ENCODE assay signal across 20 cellular contexts in the genomic region with DNA sequence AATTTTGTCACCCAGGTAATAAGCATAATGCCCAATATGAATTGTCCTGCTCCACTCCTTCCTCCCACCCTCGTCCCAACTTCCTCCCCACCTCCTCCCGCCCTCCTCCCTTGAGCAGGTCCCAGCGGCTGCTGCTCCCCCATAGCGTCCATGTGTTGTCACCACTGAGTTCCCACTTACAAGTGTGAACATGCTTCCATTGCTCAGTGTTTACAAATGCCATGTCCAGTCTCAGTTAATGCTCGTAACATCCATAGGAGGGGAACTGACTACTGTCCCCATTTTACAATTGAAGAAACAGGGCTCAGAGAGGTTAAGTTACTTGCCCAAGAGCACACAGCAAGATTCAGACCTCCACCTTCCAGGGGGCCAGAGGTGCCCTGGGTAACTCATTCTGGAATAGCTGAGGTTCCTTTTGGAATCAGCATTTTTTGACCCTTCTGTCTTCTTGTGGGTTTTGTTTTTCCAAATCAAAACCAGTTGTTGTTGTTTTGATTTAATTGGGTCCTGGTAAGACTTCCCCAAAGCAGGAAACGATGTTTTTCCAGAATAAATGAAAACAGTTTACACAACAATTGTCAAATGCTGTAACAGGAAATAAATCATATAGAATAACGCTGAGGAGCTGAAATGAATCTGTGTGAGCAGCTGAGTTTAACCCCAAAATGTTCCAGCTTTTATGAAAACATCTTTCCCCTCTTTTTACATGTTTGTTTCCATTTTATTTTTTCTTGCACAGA.
DNase-seq lines count a peak whose midpoint lies in the region; ATAC-seq, FAIRE-seq and TF ChIP-seq lines count a peak whose summit lies in the region.
"Had no signal": no experiment of that assay in that cellular context is flagged by ENCODE, and none has a peak within 500 bp of the region (broad histone marks: within the 10 kb centered on the region; RNA-seq: fewer than 3 reads in every experiment).

No MANE protein-coding gene starts in this region.

- POLR2A ChIA-PET in A549 (lab: Yijun Ruan, JAX) (interaction anchor here (0.6 kb wide), 1 partner anchor 180 kb away, joined by 4 read pairs; no protein-coding TSS in a partner anchor), endothelial cell of umbilical vein (lab: Charles Lee) (no interaction called here), HepG2 (lab: Yijun Ruan, JAX) (no interaction called here)
- POLR2A ChIA-PET in activated CD4-positive, alpha-beta T cell treated with anti-CD3 and anti-CD28 coated beads, Interleukin-2, amount 10 ng/mL, durations not matched to agents 7 days and 5 days (lab: Charles Lee), result no interaction called here

- WGBS in A549 (ENCODE audit: missing lambda C conversion rate), result 55% methylated on average over 7 of the region's 7 CpGs
- 42% methylated on average over 7 of the region's 7 CpGs for WGBS in HepG2 (ENCODE audit: low lambda C conversion rate)

- no peak for DNase-seq in A549 (ENCODE audit: low read depth in 1 of 2, low spot score in 1 of 2)
- DNase-seq in HTR-8/SVneo (ENCODE audit: insufficient read length, low spot score), result no peak
- DNase-seq in endothelial cell of umbilical vein (ENCODE audit: low read depth, low spot score), result no peak
- DNase-seq in HepG2 (ENCODE audit: low spot score), result no peak
- no peak for DNase-seq in SHP77 (lab: John Stamatoyannopoulos, UW)
- no peak for DNase-seq in KBM-7
- DNase-seq in activated CD4-positive, alpha-beta T cell treated with anti-CD3 and anti-CD28 coated beads, Interleukin-2, amount 10 ng/mL, durations not matched to agents 7 days and 5 days, result no peak
- DNase-seq: CD8-positive, alpha-beta T cell; COR-L47; DMS153; DMS79 treated with DMSO at 0.1 percent for 48 hours; EL; GM23248; IMR-90 had no signal

- TF ChIP-seq RAD21 in A549 (conservative IDR thresholded peaks at IDR 0.05 in 1 of 2, IDR thresholded peaks at IDR 0.05 in 1 of 2) (no peak), HepG2 (CRISPR knock-in tag; IDR thresholded peaks at IDR 0.05) (no peak)

- H3K27ac ChIP-seq in A549, result no peak overlapping the region
- H3K27ac ChIP-seq in endothelial cell of umbilical vein (ENCODE audit: insufficient read depth, low read depth, low read length), result no peak overlapping the region
- no peak overlapping the region for H3K27ac ChIP-seq in HepG2 (ENCODE audit: extremely low read length, insufficient read depth, low read length)
- H3K27ac ChIP-seq: GM23248 had no signal

- intact Hi-C loops in endothelial cell of umbilical vein (cut with micrococcal nuclease) (no loop called here), HepG2 (cut with micrococcal nuclease; ENCODE audit: unreplicated experiment) (no loop called here)

- no peaks in the 10 kb centered on the region for H3K27me3 Mint-ChIP-seq in activated CD4-positive, alpha-beta T cell treated with anti-CD3 and anti-CD28 coated beads, Interleukin-2, amount 10 ng/mL, durations not matched to agents 7 days and 5 days

- H3K4me1 Mint-ChIP-seq in activated CD4-positive, alpha-beta T cell treated with anti-CD3 and anti-CD28 coated beads, Interleukin-2, amount 10 ng/mL, durations not matched to agents 7 days and 5 days, result no peaks in the 10 kb centered on the region

- dilution Hi-C loops in endothelial cell of umbilical vein (cut with MboI; ENCODE audit: extremely low pct_ligation_motif_present, low sequenced_read_pairs), result no loop called here

- TF ChIP-seq CTCF in A549 (IDR thresholded peaks at IDR 0.05), result no peak
- no peak for TF ChIP-seq CTCF in endothelial cell of umbilical vein (IDR thresholded peaks at IDR 0.05; ENCODE audit: extremely low read depth in 1 of 2, insufficient read depth in 1 of 2, low read depth in 1 of 2, low read length in 2 of 2)
- no peak for TF ChIP-seq CTCF in HepG2 (CRISPR knock-in tag; IDR thresholded peaks at IDR 0.05)

- CTCF ChIA-PET in A549 (lab: Yijun Ruan, JAX), result interaction anchor here (0.9 to 4.8 kb wide), 4 partner anchors 12 to 61 kb away, joined by 4 to 42 read pairs (median 14); no protein-coding TSS in a partner anchor
- CTCF ChIA-PET in endothelial cell of umbilical vein (lab: Charles Lee), result interaction anchor here (1.5 to 1.6 kb wide), 2 partner anchors 15 to 168 kb away, joined by 4 to 5 read pairs; no protein-coding TSS in a partner anchor
- CTCF ChIA-PET in HepG2 (lab: Yijun Ruan, JAX; ENCODE audit: low intra/inter-chr PET ratio, low total read pairs), result no interaction called here
- CTCF ChIA-PET in activated CD4-positive, alpha-beta T cell treated with anti-CD3 and anti-CD28 coated beads, Interleukin-2, amount 10 ng/mL, durations not matched to agents 7 days and 5 days (lab: Charles Lee), result no interaction called here

- H3K4me2 ChIP-seq in A549 (no peak overlapping the region), endothelial cell of umbilical vein (ENCODE audit: insufficient read depth, low read length) (peak overlapping the region; percentile 17), HepG2 (ENCODE audit: low read depth, low read length) (no peak overlapping the region)

- no TSS peak for BruUV-seq in endothelial cell of umbilical vein (replicated peaks; lab: Mats Ljungman, UMichigan)
- BruUV-seq in HepG2 (replicated peaks; lab: Mats Ljungman, UMichigan), result no TSS peak

- H4K20me1 ChIP-seq in endothelial cell of umbilical vein (replicated peaks; ENCODE audit: control insufficient read depth, extremely low read depth, insufficient read depth, low read length) (no peaks in the 10 kb centered on the region), HepG2 (ENCODE audit: insufficient read depth, low read length) (no peaks in the 10 kb centered on the region; the same call in 1 of the 2 replicates)

- H3K4me1 ChIP-seq in A549 (no peaks in the 10 kb centered on the region), endothelial cell of umbilical vein (ENCODE audit: control insufficient read depth, extremely low read depth, insufficient read depth, low read length) (peaks cover 4% of the 10 kb centered on the region), HepG2 (ENCODE audit: insufficient read depth, low read length) (peaks cover 22% of the 10 kb centered on the region)

- H3K4me3 ChIP-seq in A549 (no peak overlapping the region), endothelial cell of umbilical vein (replicated peaks in 1 of 3; ENCODE audit: insufficient read depth in 1 of 3, low read depth in 1 of 3, low read length in 3 of 3) (no peak overlapping the region), HepG2 (replicated peaks in 1 of 3; ENCODE audit: insufficient read depth in 1 of 3, low read depth in 2 of 3, low read length in 3 of 3) (no peak overlapping the region)
- H3K4me3 ChIP-seq: GM23248 had no signal

- H3K9me3 ChIP-seq in A549, result no peaks in the 10 kb centered on the region
- H3K9me3 ChIP-seq in endothelial cell of umbilical vein (replicated peaks; ENCODE audit: control insufficient read depth, insufficient read depth, low read length), result no peaks in the 10 kb centered on the region
- no peaks in the 10 kb centered on the region for H3K9me3 ChIP-seq in HepG2 (ENCODE audit: low read length)

- H3K9me3 Mint-ChIP-seq in activated CD4-positive, alpha-beta T cell treated with anti-CD3 and anti-CD28 coated beads, Interleukin-2, amount 10 ng/mL, durations not matched to agents 7 days and 5 days, result no peaks in the 10 kb centered on the region
- H3K9me3 Mint-ChIP-seq: CD14-positive monocyte; CD8-positive, alpha-beta T cell had no signal

- H3K9ac ChIP-seq in endothelial cell of umbilical vein (replicated peaks; ENCODE audit: extremely low read depth, insufficient read depth, low read length) (no peak overlapping the region), HepG2 (ENCODE audit: insufficient read depth, low read depth, low read length) (no peak overlapping the region)
- H3K9ac ChIP-seq: GM23248 had no signal

- no peak for ATAC-seq in A549
- ATAC-seq in HepG2, result no peak
- ATAC-seq in HG03432 (IDR thresholded peaks at IDR 0.05; ENCODE audit: unreplicated experiment), result no peak
- ATAC-seq: CD8-positive, alpha-beta T cell had no signal

- no peak overlapping the region for H3K27ac Mint-ChIP-seq in activated CD4-positive, alpha-beta T cell treated with anti-CD3 and anti-CD28 coated beads, Interleukin-2, amount 10 ng/mL, durations not matched to agents 7 days and 5 days
- H3K27ac Mint-ChIP-seq: CD14-positive monocyte; CD8-positive, alpha-beta T cell had no signal

- in situ Hi-C loops in HepG2 (cut with HindIII; ENCODE audit: extremely low pct_ligation_motif_present, low pct_unique_long_range_greater_than_20kb) (no loop called here), KBM-7 (cut with MboI; ENCODE audit: low pct_unique_long_range_greater_than_20kb, low sequenced_read_pairs) (no loop called here)

- H3K4me3 Mint-ChIP-seq in activated CD4-positive, alpha-beta T cell treated with anti-CD3 and anti-CD28 coated beads, Interleukin-2, amount 10 ng/mL, durations not matched to agents 7 days and 5 days, result no peak overlapping the region
- H3K4me3 Mint-ChIP-seq: CD14-positive monocyte; CD8-positive, alpha-beta T cell had no signal

- H2AFZ ChIP-seq in endothelial cell of umbilical vein (ENCODE audit: low read depth, low read length) (no peak overlapping the region), HepG2 (ENCODE audit: low read length) (no peak overlapping the region)
- H2AFZ ChIP-seq: GM23248 had no signal

- H3K36me3 ChIP-seq in endothelial cell of umbilical vein (ENCODE audit: control insufficient read depth in 2 of 2, extremely low read depth in 1 of 2, insufficient read depth in 2 of 2, low read length in 2 of 2) (no peaks in the 10 kb centered on the region), HepG2 (replicated peaks in 1 of 2; ENCODE audit: control insufficient read depth in 1 of 2, insufficient read depth in 2 of 2, low read length in 2 of 2) (no peaks in the 10 kb centered on the region)

- H3K79me2 ChIP-seq in endothelial cell of umbilical vein (ENCODE audit: control insufficient read depth, insufficient read depth, low read length), result no peaks in the 10 kb centered on the region
- H3K79me2 ChIP-seq in HepG2 (ENCODE audit: insufficient read depth, low read length), result no peaks in the 10 kb centered on the region

- no peak for TF ChIP-seq EP300 in A549 (IDR thresholded peaks at IDR 0.05)
- no peak for TF ChIP-seq EP300 in HepG2 (IDR thresholded peaks at IDR 0.05; ENCODE audit: low read depth in 2 of 2, low read length in 2 of 2)
- TF ChIP-seq EP300 in HepG2 (CRISPR knock-in tag; IDR thresholded peaks at IDR 0.05; ENCODE audit: borderline replicate concordance), result no peak

- no peaks in the 10 kb centered on the region for H3K9me1 ChIP-seq in endothelial cell of umbilical vein (replicated peaks; ENCODE audit: control insufficient read depth, extremely low read depth, insufficient read depth, low read length)

- no peaks in the 10 kb centered on the region for H3K36me3 Mint-ChIP-seq in activated CD4-positive, alpha-beta T cell treated with anti-CD3 and anti-CD28 coated beads, Interleukin-2, amount 10 ng/mL, durations not matched to agents 7 days and 5 days (ENCODE audit: low read depth)
- H3K36me3 Mint-ChIP-seq: CD14-positive monocyte; CD8-positive, alpha-beta T cell had no signal

- TF ChIP-seq POLR2A in A549 (IDR thresholded peaks at IDR 0.05; ENCODE audit: low read length), result no peak
- TF ChIP-seq POLR2A in endothelial cell of umbilical vein (IDR thresholded peaks at IDR 0.05; ENCODE audit: low read depth, low read length), result no peak
- no peak for TF ChIP-seq POLR2A in HepG2 (IDR thresholded peaks at IDR 0.05; ENCODE audit: insufficient read depth in 1 of 2, low read depth in 2 of 2, low read length in 2 of 2)

- FAIRE-seq in A549 (lab: Jason Lieb, UNC) (no peak), HTR-8/SVneo (lab: Jason Lieb, UNC) (peak; percentile 70), endothelial cell of umbilical vein (lab: Jason Lieb, UNC) (peak; percentile 37), HepG2 (lab: Jason Lieb, UNC) (no peak)
- FAIRE-seq: A204.1, D721Med, G401.6, GM12891 had no signal

- no peaks in the 10 kb centered on the region for H3K27me3 ChIP-seq in endothelial cell of umbilical vein (ENCODE audit: control insufficient read depth in 2 of 2, insufficient read depth in 2 of 2, low read length in 2 of 2)
- H3K27me3 ChIP-seq in HepG2 (ENCODE audit: control insufficient read depth in 1 of 2, insufficient read depth in 2 of 2, low read length in 2 of 2), result peaks cover 9 to 55% of the 10 kb centered on the region in 2 experiments; a peak in 4 of 5 replicates

Comparison
In these comparisons a context has a peak if more than half of its experiments do, and no peak if none do; other contexts are left out.
1. CTCF ChIA-PET loops: an anchor here in A549 (0.9 to 4.8 kb wide) and endothelial cell of umbilical vein (1.5 to 1.6 kb wide); none called in HepG2 and activated CD4-positive, alpha-beta T cell treated with anti-CD3 and anti-CD28 coated beads, Interleukin-2, amount 10 ng/mL, durations not matched to agents 7 days and 5 days.